28 cellular contexts compared by ENCODE assay signal in the genomic region with DNA sequence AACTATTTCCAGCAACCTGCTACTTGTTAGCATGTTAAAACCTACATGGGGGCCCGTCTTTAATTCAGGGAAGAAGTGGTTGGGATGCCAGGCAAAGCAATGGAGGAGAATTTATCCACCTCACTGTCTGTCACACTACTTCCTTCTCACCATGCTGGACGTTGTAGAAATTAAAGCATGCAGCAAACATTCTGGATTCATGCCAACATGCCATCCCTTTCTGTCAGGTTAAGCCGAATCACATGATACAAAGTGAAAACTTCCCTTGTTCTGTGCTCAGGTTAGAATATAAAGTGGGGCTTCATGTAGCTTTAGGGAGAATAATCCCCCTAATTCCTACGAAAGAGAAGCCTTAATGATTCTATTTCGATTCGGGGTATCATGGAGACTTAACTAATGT.
"Had no signal": no experiment of that assay in that cellular context is flagged by ENCODE, and none has a peak within 500 bp of the region (broad histone marks: within the 10 kb centered on the region; RNA-seq: fewer than 3 reads in every experiment).

No MANE protein-coding gene starts in this region.

- DNase-seq: effector CD8-positive, alpha-beta T cell; endodermal cell; foreskin fibroblast; heart left ventricle; left cardiac atrium; left lung; mesendoderm; midbrain; naive thymus-derived CD4-positive, alpha-beta T cell; nucleus accumbens; stimulated activated CD4-positive, alpha-beta T cell treated with anti-CD3 and anti-CD28 coated beads, Interleukin-12 subunit alpha, Interleukin-12 subunit beta, amount 100 ng/mL, for 4 hours; stimulated activated CD4-positive, alpha-beta T cell treated with anti-CD3 and anti-CD28 coated beads, Interleukin-1b, Interleukin-23, amount 100 ng/mL, for 48 hours; stimulated activated CD4-positive, alpha-beta T cell treated with anti-CD3 and anti-CD28 coated beads, Interleukin-4, amount 100 ng/mL, for 1 hour; stimulated activated CD8-positive, alpha-beta memory T cell treated with anti-CD3 and anti-CD28 coated beads, Interleukin-4, amount 100 ng/mL, for 48 hours; stimulated activated naive CD4-positive, alpha-beta T cell; stimulated activated naive CD8-positive, alpha-beta T cell treated with anti-CD3 and anti-CD28 coated beads, Interleukin-15, amount 100 ng/mL, for 72 hours; thyroid gland had no signal

- H3K4me3 ChIP-seq: gastroesophageal sphincter, heart left ventricle, hepatocyte, left lung, neural progenitor cell, prostate gland, right atrium auricular region, smooth muscle cell, suprapubic skin, thyroid gland, vagina had no signal

- H3K36me3 ChIP-seq: gastroesophageal sphincter, neural progenitor cell, prostate gland, right atrium auricular region, suprapubic skin, thyroid gland, vagina had no signal

- H3K79me2 ChIP-seq: hepatocyte had no signal

- H3K27me3 ChIP-seq: heart left ventricle, hepatocyte, left lung, right atrium auricular region, thyroid gland, vagina had no signal

- H3K9me3 ChIP-seq: gastroesophageal sphincter, heart left ventricle, left lung, prostate gland, right atrium auricular region, suprapubic skin, thyroid gland, vagina had no signal

- H3K9ac ChIP-seq: neural progenitor cell had no signal

- H2AFZ ChIP-seq: hepatocyte, neural progenitor cell had no signal

- H3K27ac ChIP-seq: epithelial cell of prostate, gastroesophageal sphincter, heart left ventricle, hepatocyte, left lung, neural progenitor cell, prostate gland, right atrium auricular region, suprapubic skin, thyroid gland, vagina had no signal

- ATAC-seq: esophagus mucosa; gastroesophageal sphincter; heart left ventricle; left cardiac atrium; left lung; naive thymus-derived CD4-positive, alpha-beta T cell; sciatic nerve; stimulated activated naive CD8-positive, alpha-beta T cell treated with anti-CD3 and anti-CD28 coated beads, Interleukin-15, amount 100 ng/mL, for 72 hours had no signal

- H3K4me2 ChIP-seq: hepatocyte, neural progenitor cell, smooth muscle cell had no signal

- H3K4me1 ChIP-seq: gastroesophageal sphincter, prostate gland, right atrium auricular region, thyroid gland, vagina had no signal
